In genomic region chr19:5961969-5962945, GRCh38 we compare ENCODE assay signal across 8 cellular contexts. TPM values are rescaled to one million over a fixed set of nuclear protein-coding genes. Genes with fewer than 3 reads are reported as not detected.
DNase-seq lines count a peak whose midpoint lies in the region; TF ChIP-seq lines count a peak whose summit lies in the region.

No MANE protein-coding gene starts in this region.

- peak overlapping the region; percentile 89 to 100 (median 99) for H3K27ac Mint-ChIP-seq in CD4-positive, alpha-beta memory T cell

- H3K27me3 ChIP-seq in CD4-positive, alpha-beta memory T cell (ENCODE audit: insufficient read depth, low read length): no peaks in the 10 kb centered on the region
- no peaks in the 10 kb centered on the region for H3K27me3 ChIP-seq in brain microvascular endothelial cell (replicated peaks)

- peak overlapping the region; percentile 60 to 97 (median 82) for H3K4me3 Mint-ChIP-seq in CD4-positive, alpha-beta memory T cell

- no peaks in the 10 kb centered on the region for H3K9me3 Mint-ChIP-seq in CD4-positive, alpha-beta memory T cell

- intact Hi-C loops in CD4-positive, alpha-beta memory T cell (cut with micrococcal nuclease): loop anchor here (1.0 kb wide), 4 partner anchors 12 to 158 kb away; partner anchors contain the start of genes RANBP3 and VMAC

- TF ChIP-seq CTCF in brain microvascular endothelial cell (IDR thresholded peaks at IDR 0.05; ENCODE audit: low read depth, low read length, missing control alignments): no peak

- H3K27ac ChIP-seq in CD4-positive, alpha-beta memory T cell (ENCODE audit: low read depth, low read length): peak overlapping the region; percentile 78
- peak overlapping the region; percentile 61 for H3K27ac ChIP-seq in brain microvascular endothelial cell

- H3K27me3 Mint-ChIP-seq in CD4-positive, alpha-beta memory T cell: no peaks in the 10 kb centered on the region

- in situ Hi-C loops in brain microvascular endothelial cell (cut with HindIII; ENCODE audit: low pct_ligation_motif_present, low sequenced_read_pairs): no loop called here

- POLR2A ChIA-PET in CD4-positive, alpha-beta memory T cell (lab: Charles Lee; ENCODE audit: partially characterized antibody): interaction anchor here (0.6 to 6.0 kb wide), 19 partner anchors 8 to 1387 kb away, joined by 3 to 104 read pairs (median 5); partner anchors contain the start of genes ALKBH7, ARHGEF18, CAPS and DUS3L

- CTCF ChIA-PET in CD4-positive, alpha-beta memory T cell (lab: Charles Lee; ENCODE audit: partially characterized antibody): interaction anchor here (0.9 to 2.0 kb wide), 12 partner anchors 9 to 256 kb away, joined by 3 to 9 read pairs (median 5); partner anchors contain the start of genes NDUFA11, NRTN and VMAC

- H3K36me3 Mint-ChIP-seq in CD4-positive, alpha-beta memory T cell: peaks cover 3 to 17% of the 10 kb centered on the region in 2 donors

- H3K9me3 ChIP-seq in CD4-positive, alpha-beta memory T cell (ENCODE audit: control insufficient read depth in 1 of 2, low read length in 2 of 2): no peaks in the 10 kb centered on the region

- H3K4me3 ChIP-seq in CD4-positive, alpha-beta memory T cell (ENCODE audit: low read length in 2 of 2): peak overlapping the region; percentile 11 to 42
- no peak overlapping the region for H3K4me3 ChIP-seq in brain microvascular endothelial cell (ENCODE audit: low read depth, low read length)

- H3K36me3 ChIP-seq in CD4-positive, alpha-beta memory T cell (ENCODE audit: insufficient read depth, low read length): no peaks in the 10 kb centered on the region
- peaks cover 3% of the 10 kb centered on the region for H3K36me3 ChIP-seq in brain microvascular endothelial cell (replicated peaks)

- H3K4me1 Mint-ChIP-seq in CD4-positive, alpha-beta memory T cell: peaks cover 53 to 99% (median 82%) of the 10 kb centered on the region in 4 donors

- peaks cover 95% of the 10 kb centered on the region for H3K4me1 ChIP-seq in CD4-positive, alpha-beta memory T cell (ENCODE audit: insufficient read depth, low read length)

- DNase-seq in CD4-positive, alpha-beta memory T cell: peak; percentile 84 to 93 (median 88)
- DNase-seq in NCI-H1092 (lab: John Stamatoyannopoulos, UW) (peak; percentile 95), UCSD-AML1 (lab: John Stamatoyannopoulos, UW; ENCODE audit: unreplicated experiment) (peak; percentile 63), brain microvascular endothelial cell (peak; percentile 62), lung microvascular endothelial cell (ENCODE audit: low read depth in 2 of 2) (peak; percentile 84 to 86), glomerular visceral epithelial cell (ENCODE audit: extremely low spot score) (no peak), NCI-H524 treated with DMSO at 0.1 percent for 48 hours (lab: John Stamatoyannopoulos, UW) (no peak)
- peak; percentile 56 for DNase-seq in stimulated activated naive CD4-positive, alpha-beta T cell treated with Interleukin-2 at 50 U/mL for 16 hours (lab: John Stamatoyannopoulos, UW)

RNA-seq across cellular contexts. Expression of gene RANBP3, which starts 15.7 kb away (rescaled TPM):
- total RNA-seq in CD4-positive, alpha-beta memory T cell: 10 to 100 TPM; 84.1 to 94.9 TPM
- 10 to 100 TPM in 1 of 2 donors, 1 to 10 TPM in 1; 3.4 to 11.6 TPM for polyA plus RNA-seq in CD4-positive, alpha-beta memory T cell
- total RNA-seq in lung microvascular endothelial cell: 18.5 and 25.4 TPM in 2 replicates

RNA-seq across cellular contexts. Expression of gene CAPS, which starts 48.2 kb away (rescaled TPM):
- total RNA-seq in CD4-positive, alpha-beta memory T cell: 10 to 100 TPM; 65.0 to 68.0 TPM
- 1 to 10 TPM; 1.7 to 4.3 TPM for polyA plus RNA-seq in CD4-positive, alpha-beta memory T cell
- total RNA-seq in lung microvascular endothelial cell: 2.4 and 4.6 TPM in 2 replicates

RNA-seq across cellular contexts. Expression of gene VMAC, which starts 57.6 kb away (rescaled TPM):
- 10 to 100 TPM; 36.6 to 37.5 TPM for total RNA-seq in CD4-positive, alpha-beta memory T cell
- 1 to 10 TPM; 5.6 to 6.3 TPM for polyA plus RNA-seq in CD4-positive, alpha-beta memory T cell
- total RNA-seq in lung microvascular endothelial cell: 3.9 and 7.7 TPM in 2 replicates

RNA-seq across cellular contexts. Expression of gene NDUFA11, which starts 58.7 kb away (rescaled TPM):
- 100 to 1,000 TPM; 139 to 153 TPM for total RNA-seq in CD4-positive, alpha-beta memory T cell
- polyA plus RNA-seq in CD4-positive, alpha-beta memory T cell: 100 to 1,000 TPM; 330 to 388 TPM
- total RNA-seq in lung microvascular endothelial cell: 219 and 282 TPM in 2 replicates

Comparison
In these comparisons a context has a peak if more than half of its experiments do, and no peak if none do; other contexts are left out.
1. DNase-seq: peak in CD4-positive, alpha-beta memory T cell (5 of 5), NCI-H1092 (single experiment), UCSD-AML1 (single experiment), brain microvascular endothelial cell (single experiment), lung microvascular endothelial cell (2 of 2) and stimulated activated naive CD4-positive, alpha-beta T cell treated with Interleukin-2 at 50 U/mL for 16 hours (single experiment); none in glomerular visceral epithelial cell (single experiment) and NCI-H524 treated with DMSO at 0.1 percent for 48 hours (single experiment).
2. RNA of gene CAPS, which starts 48.2 kb away (total RNA-seq): 65.0 to 68.0 TPM in CD4-positive, alpha-beta memory T cell; 2.4 to 4.6 TPM in lung microvascular endothelial cell; every median in the first group is over 10 times any median in the second.